ENCODE assay signal across 1 cellular context in genomic region chr6:113370508-113370907, GRCh38.
TF ChIP-seq lines count a peak whose summit lies in the region.

No MANE protein-coding gene starts in this region.

TF ChIP-seq in SK-N-SH, 30 proteins besides CTCF, POLR2A, EP300 and RAD21 (continued from another document):
- TF ChIP-seq ZBTB33 (IDR thresholded peaks at IDR 0.05; ENCODE audit: borderline replicate concordance, low read depth): no peak
- no peak for TF ChIP-seq EZH2phosphoT487 (IDR thresholded peaks at IDR 0.05; ENCODE audit: borderline replicate concordance, low read depth)
- no peak for TF ChIP-seq FOXM1 (IDR thresholded peaks at IDR 0.05; ENCODE audit: low read depth)
- no peak for TF ChIP-seq MEF2A (IDR thresholded peaks at IDR 0.05; ENCODE audit: borderline replicate concordance, low read depth)
- TF ChIP-seq GABPA (IDR thresholded peaks at IDR 0.05; ENCODE audit: low read depth): no peak
- no peak for TF ChIP-seq REST (IDR thresholded peaks at IDR 0.05; ENCODE audit: low read depth, low read length)
- TF ChIP-seq TAF1 (IDR thresholded peaks at IDR 0.05; ENCODE audit: borderline replicate concordance, low read depth, low read length): no peak
- no peak for TF ChIP-seq JUND (IDR thresholded peaks at IDR 0.05)
- no peak for TF ChIP-seq IRF3 (IDR thresholded peaks at IDR 0.05; ENCODE audit: low read depth, low read length)
- TF ChIP-seq TCF12 (IDR thresholded peaks at IDR 0.05): no peak
- TF ChIP-seq CHD2 (IDR thresholded peaks at IDR 0.05; ENCODE audit: low read length, partially characterized antibody): no peak
- TF ChIP-seq NFIC (IDR thresholded peaks at IDR 0.05; ENCODE audit: borderline replicate concordance): no peak
- no peak for TF ChIP-seq TEAD4 (IDR thresholded peaks at IDR 0.05; ENCODE audit: borderline replicate concordance, insufficient read depth)
